ENCODE assay signal across 12 cellular contexts in genomic region chr12:32482226-32482625, GRCh38.
A peak's percentile ranks its signal among the peaks of the same experiment; 100 is the strongest.
DNase-seq lines count a peak whose midpoint lies in the region; ATAC-seq, FAIRE-seq and TF ChIP-seq lines count a peak whose summit lies in the region.
"Had no signal": no experiment of that assay in that cellular context is flagged by ENCODE, and none has a peak within 500 bp of the region (broad histone marks: within the 10 kb centered on the region; RNA-seq: fewer than 3 reads in every experiment).

No MANE protein-coding gene starts in this region.

- H3K4me3 ChIP-seq in right lobe of liver: no peak overlapping the region
- no peak overlapping the region for H3K4me3 ChIP-seq in HepG2 (replicated peaks in 1 of 3; ENCODE audit: insufficient read depth in 1 of 3, low read depth in 2 of 3, low read length in 3 of 3)
- no peak overlapping the region for H3K4me3 ChIP-seq in body of pancreas
- H3K4me3 ChIP-seq in upper lobe of right lung: no peak overlapping the region

- TF ChIP-seq CTCF in right lobe of liver (IDR thresholded peaks at IDR 0.05): no peak
- no peak for TF ChIP-seq CTCF in HepG2 (CRISPR knock-in tag; IDR thresholded peaks at IDR 0.05)
- TF ChIP-seq CTCF in body of pancreas (IDR thresholded peaks at IDR 0.05): no peak
- no peak for TF ChIP-seq CTCF in upper lobe of right lung (IDR thresholded peaks at IDR 0.05)

- H3K9ac ChIP-seq in HepG2 (ENCODE audit: insufficient read depth, low read depth, low read length): no peak overlapping the region

- ATAC-seq in right lobe of liver (peak in 3 of 4 donors; percentile 13 to 44 (median 28)), HepG2 (no peak), HG03520 (IDR thresholded peaks at IDR 0.05; ENCODE audit: unreplicated experiment) (peak; percentile 69), body of pancreas (peak; percentile 47), upper lobe of right lung (peak; percentile 58)
- ATAC-seq: activated T-cell treated with anti-CD3 and anti-CD28 coated beads, Interleukin-2, amount 50 U/mL, for 4 hours had no signal

- H3K79me2 ChIP-seq in HepG2 (ENCODE audit: insufficient read depth, low read length): no peaks in the 10 kb centered on the region

- DNase-seq in right lobe of liver (no peak), HepG2 (ENCODE audit: low spot score) (no peak), body of pancreas (peak in 1 of 4 donors; percentile 25), upper lobe of right lung (no peak), retina (no peak), cerebellar nuclear complex (lab: John Stamatoyannopoulos, UW) (no peak)
- DNase-seq in stimulated activated CD4-positive, alpha-beta T cell treated with anti-CD3 and anti-CD28 coated beads, Interleukin-4, amount 100 ng/mL, for 4 hours: no peak
- DNase-seq: activated T-cell treated with anti-CD3 and anti-CD28 coated beads, Interleukin-2, amount 50 U/mL, for 4 hours; GOT3; right cardiac atrium had no signal

- H3K27ac ChIP-seq in right lobe of liver (no peak overlapping the region), HepG2 (ENCODE audit: extremely low read length, insufficient read depth, low read length) (no peak overlapping the region), body of pancreas (peak overlapping the region in 2 of 4 donors; percentile 13 to 65), upper lobe of right lung (peak overlapping the region; percentile 55)

- TF ChIP-seq POLR2A in right lobe of liver (IDR thresholded peaks at IDR 0.05) (no peak), HepG2 (IDR thresholded peaks at IDR 0.05; ENCODE audit: insufficient read depth in 1 of 2, low read depth in 2 of 2, low read length in 2 of 2) (no peak), body of pancreas (IDR thresholded peaks at IDR 0.05) (no peak)

- H3K4me1 ChIP-seq in right lobe of liver (peaks cover 0 to 13% (median 3%) of the 10 kb centered on the region in 4 donors), HepG2 (ENCODE audit: insufficient read depth, low read length) (peaks cover 17% of the 10 kb centered on the region), body of pancreas (peaks cover 43% of the 10 kb centered on the region), upper lobe of right lung (peaks cover 1% of the 10 kb centered on the region)

- no peaks in the 10 kb centered on the region for H3K27me3 ChIP-seq in right lobe of liver
- no peaks in the 10 kb centered on the region for H3K27me3 ChIP-seq in HepG2 (ENCODE audit: control insufficient read depth in 1 of 2, insufficient read depth in 2 of 2, low read length in 2 of 2)
- no peaks in the 10 kb centered on the region for H3K27me3 ChIP-seq in body of pancreas
- no peaks in the 10 kb centered on the region for H3K27me3 ChIP-seq in upper lobe of right lung

- TF ChIP-seq RAD21 in HepG2 (CRISPR knock-in tag; IDR thresholded peaks at IDR 0.05): no peak

- H3K9me3 ChIP-seq in right lobe of liver: no peaks in the 10 kb centered on the region
- H3K9me3 ChIP-seq in HepG2 (ENCODE audit: low read length): no peaks in the 10 kb centered on the region
- H3K9me3 ChIP-seq in body of pancreas: no peaks in the 10 kb centered on the region
- H3K9me3 ChIP-seq in upper lobe of right lung: no peaks in the 10 kb centered on the region

- no TSS peak for BruUV-seq in HepG2 (replicated peaks; lab: Mats Ljungman, UMichigan)

- H3K36me3 ChIP-seq in right lobe of liver (no peaks in the 10 kb centered on the region), HepG2 (replicated peaks in 1 of 2; ENCODE audit: control insufficient read depth in 1 of 2, insufficient read depth in 2 of 2, low read length in 2 of 2) (no peaks in the 10 kb centered on the region), body of pancreas (replicated peaks in 1 of 2; ENCODE audit: insufficient read depth in 1 of 2, low read depth in 2 of 2) (no peaks in the 10 kb centered on the region), upper lobe of right lung (no peaks in the 10 kb centered on the region)

- H4K20me1 ChIP-seq in HepG2 (ENCODE audit: insufficient read depth, low read length): no peaks in the 10 kb centered on the region

- intact Hi-C loops in right lobe of liver (cut with DNase I) (no loop called here), HepG2 (cut with micrococcal nuclease; ENCODE audit: unreplicated experiment) (no loop called here), body of pancreas (cut with DNase I) (no loop called here), upper lobe of right lung (cut with DNase I) (no loop called here)

- H3K4me2 ChIP-seq in HepG2 (ENCODE audit: low read depth, low read length): no peak overlapping the region

- CTCF ChIA-PET in HepG2 (lab: Yijun Ruan, JAX; ENCODE audit: low intra/inter-chr PET ratio, low total read pairs): no interaction called here

- POLR2A ChIA-PET in HepG2 (lab: Yijun Ruan, JAX): no interaction called here

- no peak for FAIRE-seq in HepG2 (lab: Jason Lieb, UNC)
- FAIRE-seq: RCC 7860 had no signal

- no peak overlapping the region for H2AFZ ChIP-seq in HepG2 (ENCODE audit: low read length)

- WGBS in right lobe of liver (ENCODE audit: insufficient coverage, low coverage, low lambda C conversion rate, missing lambda C conversion rate): 50% methylated on average over 3 of the region's 3 CpGs
- WGBS in HepG2 (ENCODE audit: low lambda C conversion rate): 92% methylated on average over 3 of the region's 3 CpGs
- 15 to 16% methylated on average over 3 of the region's 3 CpGs for WGBS in body of pancreas, 2 donors

- TF ChIP-seq EP300 in HepG2 (IDR thresholded peaks at IDR 0.05; ENCODE audit: low read depth in 2 of 2, low read length in 2 of 2) (no peak), HepG2 (CRISPR knock-in tag; IDR thresholded peaks at IDR 0.05; ENCODE audit: borderline replicate concordance) (no peak)

- in situ Hi-C loops in HepG2 (cut with HindIII; ENCODE audit: extremely low pct_ligation_motif_present, low pct_unique_long_range_greater_than_20kb): no loop called here

TF ChIP-seq in HepG2, 621 proteins besides CTCF, POLR2A, EP300 and RAD21:
- TF ChIP-seq MEIS2 (CRISPR knock-in tag; IDR thresholded peaks at IDR 0.05) (no peak), NR2F6 (IDR thresholded peaks at IDR 0.05) (no peak), NR2F6 (CRISPR knock-in tag; IDR thresholded peaks at IDR 0.05) (no peak)
